9 cellular contexts compared by ENCODE assay signal in the genomic region with DNA sequence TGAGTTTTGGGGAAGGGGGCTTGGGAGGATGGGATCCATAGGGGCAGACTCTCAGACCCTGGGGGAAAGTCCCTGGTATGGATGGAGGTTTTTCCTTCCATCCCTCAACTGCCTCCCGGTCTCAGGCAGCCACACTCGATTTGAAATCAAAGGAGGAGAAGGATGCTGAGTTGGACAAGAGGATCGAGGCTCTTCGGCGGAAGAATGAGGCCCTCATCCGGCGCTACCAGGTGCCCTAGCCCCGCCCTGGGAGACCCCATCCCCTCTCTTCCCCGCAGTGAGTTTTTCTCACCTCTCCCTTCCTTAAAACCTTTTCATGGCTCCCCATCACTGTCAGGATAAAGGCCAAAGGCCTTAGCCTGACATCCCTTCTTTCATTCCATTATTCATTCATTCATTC. TPM values are rescaled to one million over a fixed set of nuclear protein-coding genes. Genes with fewer than 3 reads are reported as not detected.
DNase-seq lines count a peak whose midpoint lies in the region; ATAC-seq, FAIRE-seq and TF ChIP-seq lines count a peak whose summit lies in the region.
"Had no signal": no experiment of that assay in that cellular context is flagged by ENCODE, and none has a peak within 500 bp of the region (broad histone marks: within the 10 kb centered on the region; RNA-seq: fewer than 3 reads in every experiment).

No MANE protein-coding gene starts in this region.

- H3K27me3 Mint-ChIP-seq in activated CD8-positive, alpha-beta memory T cell treated with anti-CD3 and anti-CD28 coated beads, Interleukin-2, amount 10 ng/mL, durations not matched to agents 7 days and 5 days: no peaks in the 10 kb centered on the region
- H3K27me3 Mint-ChIP-seq in activated naive CD8-positive, alpha-beta T cell treated with anti-CD3 and anti-CD28 coated beads, Interleukin-2, amount 10 ng/mL, durations not matched to agents 7 days and 5 days: no peaks in the 10 kb centered on the region

- no peak overlapping the region for H3K27ac ChIP-seq in HepG2 (ENCODE audit: extremely low read length, insufficient read depth, low read length)
- peak overlapping the region; percentile 94 for H3K27ac ChIP-seq in suprapubic skin

- no TSS peak for BruUV-seq in HepG2 (replicated peaks; lab: Mats Ljungman, UMichigan)

- H3K4me3 ChIP-seq in HepG2 (replicated peaks in 1 of 3; ENCODE audit: insufficient read depth in 1 of 3, low read depth in 2 of 3, low read length in 3 of 3) (peak overlapping the region; percentile 71 to 79 (median 72); a peak in 5 of 6 replicates), suprapubic skin (no peak overlapping the region)

- peaks cover 28% of the 10 kb centered on the region for H3K4me1 Mint-ChIP-seq in activated CD8-positive, alpha-beta memory T cell treated with anti-CD3 and anti-CD28 coated beads, Interleukin-2, amount 10 ng/mL, durations not matched to agents 7 days and 5 days
- peaks cover 30% of the 10 kb centered on the region for H3K4me1 Mint-ChIP-seq in activated naive CD8-positive, alpha-beta T cell treated with anti-CD3 and anti-CD28 coated beads, Interleukin-2, amount 10 ng/mL, durations not matched to agents 7 days and 5 days

- DNase-seq in activated CD8-positive, alpha-beta memory T cell treated with anti-CD3 and anti-CD28 coated beads, Interleukin-2, amount 10 ng/mL, durations not matched to agents 7 days and 5 days: no peak
- no peak for DNase-seq in activated CD8-positive, alpha-beta memory T cell treated with anti-CD3 and anti-CD28 coated beads for 24 hours
- no peak for DNase-seq in activated naive CD8-positive, alpha-beta T cell treated with anti-CD3 and anti-CD28 coated beads, Interleukin-2, amount 10 ng/mL, durations not matched to agents 7 days and 5 days
- DNase-seq in HepG2 (ENCODE audit: low spot score): no peak
- no peak for DNase-seq in suprapubic skin (ENCODE audit: low spot score in 2 of 2)
- DNase-seq in NCI-H2196 (lab: John Stamatoyannopoulos, UW; ENCODE audit: unreplicated experiment): no peak

- H4K20me1 ChIP-seq in HepG2 (ENCODE audit: insufficient read depth, low read length): peaks cover 8% of the 10 kb centered on the region; the same call in 1 of the 2 replicates

- intact Hi-C loops in HepG2 (cut with micrococcal nuclease; ENCODE audit: unreplicated experiment): no loop called here

- peaks cover 29% of the 10 kb centered on the region for H3K36me3 Mint-ChIP-seq in activated CD8-positive, alpha-beta memory T cell treated with anti-CD3 and anti-CD28 coated beads, Interleukin-2, amount 10 ng/mL, durations not matched to agents 7 days and 5 days
- H3K36me3 Mint-ChIP-seq in activated naive CD8-positive, alpha-beta T cell treated with anti-CD3 and anti-CD28 coated beads, Interleukin-2, amount 10 ng/mL, durations not matched to agents 7 days and 5 days: peaks cover 26% of the 10 kb centered on the region

- H3K9me3 Mint-ChIP-seq in activated CD8-positive, alpha-beta memory T cell treated with anti-CD3 and anti-CD28 coated beads, Interleukin-2, amount 10 ng/mL, durations not matched to agents 7 days and 5 days (ENCODE audit: low read depth): no peaks in the 10 kb centered on the region
- H3K9me3 Mint-ChIP-seq in activated naive CD8-positive, alpha-beta T cell treated with anti-CD3 and anti-CD28 coated beads, Interleukin-2, amount 10 ng/mL, durations not matched to agents 7 days and 5 days: no peaks in the 10 kb centered on the region

- no peak for TF ChIP-seq RAD21 in HepG2 (CRISPR knock-in tag; IDR thresholded peaks at IDR 0.05)

- H3K4me1 ChIP-seq in HepG2 (ENCODE audit: insufficient read depth, low read length): peaks cover 28% of the 10 kb centered on the region
- H3K4me1 ChIP-seq in suprapubic skin: peaks cover 33% of the 10 kb centered on the region

- no peak for ATAC-seq in activated CD8-positive, alpha-beta memory T cell treated with anti-CD3 and anti-CD28 coated beads, Interleukin-2, amount 10 ng/mL, durations not matched to agents 7 days and 5 days
- no peak for ATAC-seq in activated naive CD8-positive, alpha-beta T cell treated with anti-CD3 and anti-CD28 coated beads, Interleukin-2, amount 10 ng/mL, durations not matched to agents 7 days and 5 days (ENCODE audit: low read depth)
- ATAC-seq in HepG2: no peak
- no peak for ATAC-seq in HG03442 (IDR thresholded peaks at IDR 0.05; ENCODE audit: unreplicated experiment)
- no peak for ATAC-seq in GM18867 (IDR thresholded peaks at IDR 0.05; ENCODE audit: unreplicated experiment)

- in situ Hi-C loops in HepG2 (cut with HindIII; ENCODE audit: extremely low pct_ligation_motif_present, low pct_unique_long_range_greater_than_20kb): no loop called here

- WGBS in HepG2 (ENCODE audit: low lambda C conversion rate): 98% methylated on average over 9 of the region's 9 CpGs
- WGBS in suprapubic skin: 88% methylated on average over 9 of the region's 9 CpGs

- H3K9me3 ChIP-seq in HepG2 (ENCODE audit: low read length) (no peaks in the 10 kb centered on the region), suprapubic skin (no peaks in the 10 kb centered on the region)

- H2AFZ ChIP-seq in HepG2 (ENCODE audit: low read length): no peak overlapping the region

- no peak for TF ChIP-seq EP300 in HepG2 (IDR thresholded peaks at IDR 0.05; ENCODE audit: low read depth in 2 of 2, low read length in 2 of 2)
- TF ChIP-seq EP300 in HepG2 (CRISPR knock-in tag; IDR thresholded peaks at IDR 0.05; ENCODE audit: borderline replicate concordance): no peak
- no peak for TF ChIP-seq EP300 in suprapubic skin (IDR thresholded peaks at IDR 0.05)

- H3K27ac Mint-ChIP-seq in activated CD8-positive, alpha-beta memory T cell treated with anti-CD3 and anti-CD28 coated beads, Interleukin-2, amount 10 ng/mL, durations not matched to agents 7 days and 5 days: peak overlapping the region; percentile 7
- no peak overlapping the region for H3K27ac Mint-ChIP-seq in activated naive CD8-positive, alpha-beta T cell treated with anti-CD3 and anti-CD28 coated beads, Interleukin-2, amount 10 ng/mL, durations not matched to agents 7 days and 5 days

- FAIRE-seq in HepG2 (lab: Jason Lieb, UNC): no peak
- FAIRE-seq: TTC549 had no signal

- no peak for TF ChIP-seq POLR2A in HepG2 (IDR thresholded peaks at IDR 0.05; ENCODE audit: insufficient read depth in 1 of 2, low read depth in 2 of 2, low read length in 2 of 2)
- TF ChIP-seq POLR2A in suprapubic skin (IDR thresholded peaks at IDR 0.05): no peak

- H3K4me3 Mint-ChIP-seq in activated CD8-positive, alpha-beta memory T cell treated with anti-CD3 and anti-CD28 coated beads, Interleukin-2, amount 10 ng/mL, durations not matched to agents 7 days and 5 days: peak overlapping the region; percentile 85
- H3K4me3 Mint-ChIP-seq in activated naive CD8-positive, alpha-beta T cell treated with anti-CD3 and anti-CD28 coated beads, Interleukin-2, amount 10 ng/mL, durations not matched to agents 7 days and 5 days: peak overlapping the region; percentile 97

- peak overlapping the region; percentile 94 for H3K4me2 ChIP-seq in HepG2 (ENCODE audit: low read depth, low read length)

- H3K9ac ChIP-seq in HepG2 (ENCODE audit: insufficient read depth, low read depth, low read length): peak overlapping the region; percentile 89

- H3K79me2 ChIP-seq in HepG2 (ENCODE audit: insufficient read depth, low read length): peaks cover 15% of the 10 kb centered on the region

- POLR2A ChIA-PET in activated naive CD8-positive, alpha-beta T cell treated with anti-CD3 and anti-CD28 coated beads, Interleukin-2, amount 10 ng/mL, durations not matched to agents 7 days and 5 days (lab: Charles Lee): no interaction called here
- POLR2A ChIA-PET in HepG2 (lab: Yijun Ruan, JAX): no interaction called here

- no peaks in the 10 kb centered on the region for H3K27me3 ChIP-seq in HepG2 (ENCODE audit: control insufficient read depth in 1 of 2, insufficient read depth in 2 of 2, low read length in 2 of 2)
- H3K27me3 ChIP-seq in suprapubic skin: no peaks in the 10 kb centered on the region

- CTCF ChIA-PET in activated CD8-positive, alpha-beta memory T cell treated with anti-CD3 and anti-CD28 coated beads, Interleukin-2, amount 10 ng/mL, durations not matched to agents 7 days and 5 days (lab: Charles Lee): interaction anchor here (1.1 to 1.5 kb wide), 2 partner anchors 14 to 16 kb away, joined by 4 to 6 read pairs; a partner anchor contains a TSS
- CTCF ChIA-PET in HepG2 (lab: Yijun Ruan, JAX; ENCODE audit: low intra/inter-chr PET ratio, low total read pairs): no interaction called here

- H3K36me3 ChIP-seq in HepG2 (replicated peaks in 1 of 2; ENCODE audit: control insufficient read depth in 1 of 2, insufficient read depth in 2 of 2, low read length in 2 of 2) (peaks cover 18 to 39% of the 10 kb centered on the region in 2 experiments), suprapubic skin (peaks cover 46% of the 10 kb centered on the region)

- TF ChIP-seq CTCF in HepG2 (CRISPR knock-in tag; IDR thresholded peaks at IDR 0.05): no peak
- no peak for TF ChIP-seq CTCF in suprapubic skin (IDR thresholded peaks at IDR 0.05)

RNA-seq across cellular contexts. Expression of a gene that starts 2.1 kb away (rescaled TPM):
- total RNA-seq in activated CD8-positive, alpha-beta memory T cell treated with anti-CD3 and anti-CD28 coated beads, Interleukin-2, amount 10 ng/mL, durations not matched to agents 7 days and 5 days: 10 to 100 TPM; 24.8 to 27.6 TPM
- 10 to 100 TPM; 37.8 to 39.6 TPM for total RNA-seq in activated naive CD8-positive, alpha-beta T cell treated with anti-CD3 and anti-CD28 coated beads, Interleukin-2, amount 10 ng/mL, durations not matched to agents 7 days and 5 days
- total RNA-seq in HepG2 (2016; rRNA removed; fragmentation: Illumina TruSeq; extraction: Trizol) (5.9 and 6.3 TPM in 2 replicates), suprapubic skin (10 to 100 TPM; 24.6 to 33.2 (median 27.4) TPM)
- 3.4 and 3.5 TPM in 2 replicates for total RNA-seq in HepG2 (2016; cell fraction: cytosol; rRNA removed; fragmentation: Illumina TruSeq; extraction: Trizol; ENCODE audit: low read depth)
- 3.8 and 7.1 TPM in 2 replicates for total RNA-seq in HepG2 (2016; cell fraction: insoluble cytoplasmic fraction; rRNA removed; fragmentation: Illumina TruSeq; extraction: Trizol)
- 4.5 and 5.0 TPM in 2 replicates for total RNA-seq in HepG2 (2016; cell fraction: membrane; rRNA removed; fragmentation: Illumina TruSeq; extraction: Trizol)
- total RNA-seq in HepG2 (2016; cell fraction: nucleus; rRNA removed; fragmentation: Illumina TruSeq; extraction: Trizol): 4.4 and 5.5 TPM in 2 replicates
- 2.9 and 3.0 TPM in 2 replicates for polyA plus RNA-seq in HepG2 (2011; rRNA removed)
- 2.1 and 2.2 TPM in 2 replicates for polyA plus RNA-seq in HepG2 (2011; cell fraction: cytosol; rRNA removed)
- 10.1 and 11.8 TPM in 2 replicates for polyA plus RNA-seq in HepG2 (2011; cell fraction: nucleus; rRNA removed)
- polyA plus RNA-seq in HepG2 (2012): 10.0 TPM in 2 replicates
- polyA plus RNA-seq in HepG2 (2016; cell fraction: cytosol; fragmentation: Illumina TruSeq; extraction: Trizol; ENCODE audit: low read depth): 1.6 and 1.8 TPM in 2 replicates
- 9.0 and 10.3 TPM in 2 replicates for polyA plus RNA-seq in HepG2 (2016; cell fraction: insoluble cytoplasmic fraction; fragmentation: Illumina TruSeq; extraction: Trizol; ENCODE audit: low read depth)
- 3.6 and 3.9 TPM in 2 replicates for polyA plus RNA-seq in HepG2 (2016; cell fraction: membrane; fragmentation: Illumina TruSeq; extraction: Trizol; ENCODE audit: low read depth)
- polyA plus RNA-seq in HepG2 (2016; cell fraction: nucleus; fragmentation: Illumina TruSeq; extraction: Trizol; ENCODE audit: insufficient read depth, low read depth): 22.8 and 25.7 TPM in 2 replicates
- polyA minus RNA-seq in HepG2 (2011; rRNA and poly(A)+ RNA removed; ENCODE audit: low replicate concordance): 1.8 and 6.2 TPM in 2 replicates
- 0.99 and 1.7 TPM in 2 replicates for polyA minus RNA-seq in HepG2 (2011; cell fraction: cytosol; rRNA and poly(A)+ RNA removed)
- 6.3 and 7.5 TPM in 2 replicates for polyA minus RNA-seq in HepG2 (2011; cell fraction: nucleus; rRNA and poly(A)+ RNA removed)

RNA-seq across cellular contexts. Expression of a gene that starts 16.3 kb away (rescaled TPM):
- total RNA-seq in activated CD8-positive, alpha-beta memory T cell treated with anti-CD3 and anti-CD28 coated beads, Interleukin-2, amount 10 ng/mL, durations not matched to agents 7 days and 5 days: 10 to 100 TPM in 1 of 2 experiments, 1 to 10 TPM in 1; 7.6 to 14.5 TPM
- total RNA-seq in activated naive CD8-positive, alpha-beta T cell treated with anti-CD3 and anti-CD28 coated beads, Interleukin-2, amount 10 ng/mL, durations not matched to agents 7 days and 5 days: 10 to 100 TPM; 14.2 to 15.4 TPM
- 1.00 and 1.9 TPM in 2 replicates for total RNA-seq in HepG2 (2016; rRNA removed; fragmentation: Illumina TruSeq; extraction: Trizol)
- 0.81 and 1.1 TPM in 2 replicates for total RNA-seq in HepG2 (2016; cell fraction: cytosol; rRNA removed; fragmentation: Illumina TruSeq; extraction: Trizol; ENCODE audit: low read depth)
- 1.1 and 1.8 TPM in 2 replicates for total RNA-seq in HepG2 (2016; cell fraction: insoluble cytoplasmic fraction; rRNA removed; fragmentation: Illumina TruSeq; extraction: Trizol)
- 1.0 and 1.2 TPM in 2 replicates for total RNA-seq in HepG2 (2016; cell fraction: membrane; rRNA removed; fragmentation: Illumina TruSeq; extraction: Trizol)
- total RNA-seq in HepG2 (2016; cell fraction: nucleus; rRNA removed; fragmentation: Illumina TruSeq; extraction: Trizol): 0.78 and 1.0 TPM in 2 replicates
- 0.88 and 1.3 TPM in 2 replicates for polyA plus RNA-seq in HepG2 (2011; rRNA removed)
- polyA plus RNA-seq in HepG2 (2011; cell fraction: cytosol; rRNA removed): 0.60 and 0.93 TPM in 2 replicates
- 5.3 and 5.5 TPM in 2 replicates for polyA plus RNA-seq in HepG2 (2011; cell fraction: nucleus; rRNA removed)
- 2.8 and 3.1 TPM in 2 replicates for polyA plus RNA-seq in HepG2 (2012)
- polyA plus RNA-seq in HepG2 (2016; cell fraction: cytosol; fragmentation: Illumina TruSeq; extraction: Trizol; ENCODE audit: low read depth): 2.2 and 2.5 TPM in 2 replicates
- polyA plus RNA-seq in HepG2 (2016; cell fraction: insoluble cytoplasmic fraction; fragmentation: Illumina TruSeq; extraction: Trizol; ENCODE audit: low read depth): 1.8 and 2.4 TPM in 2 replicates
- polyA plus RNA-seq in HepG2 (2016; cell fraction: membrane; fragmentation: Illumina TruSeq; extraction: Trizol; ENCODE audit: low read depth): 1.7 and 2.2 TPM in 2 replicates
- polyA plus RNA-seq in HepG2 (2016; cell fraction: nucleus; fragmentation: Illumina TruSeq; extraction: Trizol; ENCODE audit: insufficient read depth, low read depth): 4.5 and 6.9 TPM in 2 replicates
- polyA minus RNA-seq in HepG2 (2011; rRNA and poly(A)+ RNA removed; ENCODE audit: low replicate concordance): 0.35 and 1.3 TPM in 2 replicates
- 1.2 and 1.5 TPM in 2 replicates for polyA minus RNA-seq in HepG2 (2011; cell fraction: cytosol; rRNA and poly(A)+ RNA removed)
- 0.99 and 1.4 TPM in 2 replicates for polyA minus RNA-seq in HepG2 (2011; cell fraction: nucleus; rRNA and poly(A)+ RNA removed)
- 10 to 100 TPM in 2 of 4 donors, 1 to 10 TPM in 2; 6.6 to 13.5 (median 10.6) TPM for total RNA-seq in suprapubic skin

RNA-seq across cellular contexts. Expression of a gene that starts 27.4 kb away (rescaled TPM):
- total RNA-seq in activated CD8-positive, alpha-beta memory T cell treated with anti-CD3 and anti-CD28 coated beads, Interleukin-2, amount 10 ng/mL, durations not matched to agents 7 days and 5 days: 10 to 100 TPM; 14.0 to 16.7 TPM
- total RNA-seq in activated naive CD8-positive, alpha-beta T cell treated with anti-CD3 and anti-CD28 coated beads, Interleukin-2, amount 10 ng/mL, durations not matched to agents 7 days and 5 days: 10 to 100 TPM; 29.5 to 29.9 TPM
- total RNA-seq in HepG2 (2016; rRNA removed; fragmentation: Illumina TruSeq; extraction: Trizol) (5.8 and 8.8 TPM in 2 replicates), suprapubic skin (10 to 100 TPM in 2 of 4 donors, 1 to 10 TPM in 2; 5.6 to 13.6 (median 9.7) TPM)
- 3.1 and 3.4 TPM in 2 replicates for total RNA-seq in HepG2 (2016; cell fraction: cytosol; rRNA removed; fragmentation: Illumina TruSeq; extraction: Trizol; ENCODE audit: low read depth)
- total RNA-seq in HepG2 (2016; cell fraction: insoluble cytoplasmic fraction; rRNA removed; fragmentation: Illumina TruSeq; extraction: Trizol): 5.9 and 8.8 TPM in 2 replicates
- 6.6 and 7.4 TPM in 2 replicates for total RNA-seq in HepG2 (2016; cell fraction: membrane; rRNA removed; fragmentation: Illumina TruSeq; extraction: Trizol)
- total RNA-seq in HepG2 (2016; cell fraction: nucleus; rRNA removed; fragmentation: Illumina TruSeq; extraction: Trizol): 4.6 and 5.1 TPM in 2 replicates
- polyA plus RNA-seq in HepG2 (2011; rRNA removed): 6.1 and 11.1 TPM in 2 replicates
- polyA plus RNA-seq in HepG2 (2011; cell fraction: cytosol; rRNA removed): 7.0 and 10.6 TPM in 2 replicates
- polyA plus RNA-seq in HepG2 (2011; cell fraction: nucleus; rRNA removed): 18.7 and 18.8 TPM in 2 replicates
- 7.0 and 13.6 TPM in 2 replicates for polyA plus RNA-seq in HepG2 (2012)
- 1.8 and 1.9 TPM in 2 replicates for polyA plus RNA-seq in HepG2 (2016; cell fraction: cytosol; fragmentation: Illumina TruSeq; extraction: Trizol; ENCODE audit: low read depth)
- 9.2 and 11.0 TPM in 2 replicates for polyA plus RNA-seq in HepG2 (2016; cell fraction: insoluble cytoplasmic fraction; fragmentation: Illumina TruSeq; extraction: Trizol; ENCODE audit: low read depth)
- polyA plus RNA-seq in HepG2 (2016; cell fraction: membrane; fragmentation: Illumina TruSeq; extraction: Trizol; ENCODE audit: low read depth): 5.1 and 5.2 TPM in 2 replicates
- 13.0 and 13.4 TPM in 2 replicates for polyA plus RNA-seq in HepG2 (2016; cell fraction: nucleus; fragmentation: Illumina TruSeq; extraction: Trizol; ENCODE audit: insufficient read depth, low read depth)
- 2.1 and 9.7 TPM in 2 replicates for polyA minus RNA-seq in HepG2 (2011; rRNA and poly(A)+ RNA removed; ENCODE audit: low replicate concordance)
- polyA minus RNA-seq in HepG2 (2011; cell fraction: cytosol; rRNA and poly(A)+ RNA removed): 8.9 and 9.3 TPM in 2 replicates
- 5.4 and 6.2 TPM in 2 replicates for polyA minus RNA-seq in HepG2 (2011; cell fraction: nucleus; rRNA and poly(A)+ RNA removed)

RNA-seq across cellular contexts. Expression of a gene that starts 51.2 kb away (rescaled TPM):
- 1 to 10 TPM in 1 of 2 experiments, not detected in 1; 1.4 TPM for total RNA-seq in activated CD8-positive, alpha-beta memory T cell treated with anti-CD3 and anti-CD28 coated beads, Interleukin-2, amount 10 ng/mL, durations not matched to agents 7 days and 5 days
- total RNA-seq in activated naive CD8-positive, alpha-beta T cell treated with anti-CD3 and anti-CD28 coated beads, Interleukin-2, amount 10 ng/mL, durations not matched to agents 7 days and 5 days: 1 to 10 TPM; 4.0 to 4.6 TPM
- total RNA-seq in HepG2 (2016; rRNA removed; fragmentation: Illumina TruSeq; extraction: Trizol): 0.07 TPM in 1 of 2 replicates, not detected in the other
- 0.71 TPM in 1 of 2 replicates, not detected in the other for total RNA-seq in HepG2 (2016; cell fraction: cytosol; rRNA removed; fragmentation: Illumina TruSeq; extraction: Trizol; ENCODE audit: low read depth)
- total RNA-seq in HepG2 (2016; cell fraction: insoluble cytoplasmic fraction; rRNA removed; fragmentation: Illumina TruSeq; extraction: Trizol): 0.15 TPM in 1 of 2 replicates, not detected in the other
- total RNA-seq in HepG2 (2016; cell fraction: membrane; rRNA removed; fragmentation: Illumina TruSeq; extraction: Trizol): 0.07 TPM in 1 of 2 replicates, not detected in the other
- not detected in 2 replicates for total RNA-seq in HepG2 (2016; cell fraction: nucleus; rRNA removed; fragmentation: Illumina TruSeq; extraction: Trizol)
- 1.6 and 3.9 TPM in 2 replicates for polyA plus RNA-seq in HepG2 (2011; rRNA removed)
- polyA plus RNA-seq in HepG2 (2011; cell fraction: cytosol; rRNA removed): 0.85 and 2.3 TPM in 2 replicates
- 0.59 and 1.6 TPM in 2 replicates for polyA plus RNA-seq in HepG2 (2011; cell fraction: nucleus; rRNA removed)
- 4.2 and 10.7 TPM in 2 replicates for polyA plus RNA-seq in HepG2 (2012)
- polyA plus RNA-seq in HepG2 (2016; cell fraction: cytosol; fragmentation: Illumina TruSeq; extraction: Trizol; ENCODE audit: low read depth): not detected in 2 replicates
- polyA plus RNA-seq in HepG2 (2016; cell fraction: insoluble cytoplasmic fraction; fragmentation: Illumina TruSeq; extraction: Trizol; ENCODE audit: low read depth): 0.44 TPM in 1 of 2 replicates, not detected in the other
- 0.09 TPM in 1 of 2 replicates, not detected in the other for polyA plus RNA-seq in HepG2 (2016; cell fraction: membrane; fragmentation: Illumina TruSeq; extraction: Trizol; ENCODE audit: low read depth)
- polyA plus RNA-seq in HepG2 (2016; cell fraction: nucleus; fragmentation: Illumina TruSeq; extraction: Trizol; ENCODE audit: insufficient read depth, low read depth): 0.45 and 1.1 TPM in 2 replicates
- 2.5 and 3.0 TPM in 2 replicates for polyA minus RNA-seq in HepG2 (2011; rRNA and poly(A)+ RNA removed; ENCODE audit: low replicate concordance)
- 1.8 and 2.6 TPM in 2 replicates for polyA minus RNA-seq in HepG2 (2011; cell fraction: cytosol; rRNA and poly(A)+ RNA removed)
- polyA minus RNA-seq in HepG2 (2011; cell fraction: nucleus; rRNA and poly(A)+ RNA removed): 0.39 and 0.75 TPM in 2 replicates
- total RNA-seq in suprapubic skin: 1 to 10 TPM; 1.2 to 2.4 (median 1.5) TPM
